Comparison of ENCODE assay signal across 20 cellular contexts in genomic region chr7:34042406-34042805, GRCh38.
"Had no signal": no experiment of that assay in that cellular context is flagged by ENCODE, and none has a peak within 500 bp of the region (broad histone marks: within the 10 kb centered on the region; RNA-seq: fewer than 3 reads in every experiment).

No MANE protein-coding gene starts in this region.

- H3K9me3 ChIP-seq: gastroesophageal sphincter, ovary, upper lobe of right lung had no signal

- H3K36me3 ChIP-seq: gastroesophageal sphincter, ovary, upper lobe of right lung had no signal

- DNase-seq: activated CD4-positive, alpha-beta T cell treated with anti-CD3 and anti-CD28 coated beads, Interleukin-2, amount 10 ng/mL, durations not matched to agents 7 days and 5 days; activated CD4-positive, CD25-positive, alpha-beta regulatory T cell; activated CD8-positive, alpha-beta memory T cell treated with anti-CD3 and anti-CD28 coated beads for 24 hours; activated naive CD4-positive, alpha-beta T cell treated with anti-CD3 and anti-CD28 coated beads for 36 hours; caudate nucleus; effector CD4-positive, alpha-beta T cell; kidney; left ventricle myocardium superior; mesendoderm; nephron progenitor cell; ovary; stimulated activated CD4-positive, alpha-beta T cell treated with anti-CD3 and anti-CD28 coated beads, Interleukin-4, amount 100 ng/mL, for 1 hour; stimulated activated CD8-positive, alpha-beta memory T cell treated with anti-CD3 and anti-CD28 coated beads, Interleukin-4, amount 100 ng/mL, for 48 hours; stimulated activated naive CD8-positive, alpha-beta T cell treated with anti-CD3 and anti-CD28 coated beads, Interleukin-15, Interleukin-2, amounts not matched to agents 100 U/mL and 50 U/mL, for 24 hours; upper lobe of right lung had no signal

- ATAC-seq: activated T-helper 17 cell treated with anti-CD3 and anti-CD28 coated beads, Interleukin-2, amount 50 U/mL, for 72 hours; gastroesophageal sphincter; left ventricle myocardium superior; stimulated activated naive CD8-positive, alpha-beta T cell treated with anti-CD3 and anti-CD28 coated beads, Interleukin-15, Interleukin-2, amounts not matched to agents 100 U/mL and 50 U/mL, for 24 hours; upper lobe of right lung had no signal

- FAIRE-seq: endothelial cell of umbilical vein, kidney, TTC549 had no signal

- H3K27ac ChIP-seq: coronary artery, gastroesophageal sphincter, ovary, upper lobe of right lung had no signal

- H3K4me3 ChIP-seq: coronary artery, gastroesophageal sphincter, ovary, upper lobe of right lung had no signal

- H3K4me1 ChIP-seq: upper lobe of right lung had no signal

- H3K27me3 ChIP-seq: gastroesophageal sphincter, ovary, upper lobe of right lung had no signal
